8 cellular contexts compared by ENCODE assay signal in the genomic region with DNA sequence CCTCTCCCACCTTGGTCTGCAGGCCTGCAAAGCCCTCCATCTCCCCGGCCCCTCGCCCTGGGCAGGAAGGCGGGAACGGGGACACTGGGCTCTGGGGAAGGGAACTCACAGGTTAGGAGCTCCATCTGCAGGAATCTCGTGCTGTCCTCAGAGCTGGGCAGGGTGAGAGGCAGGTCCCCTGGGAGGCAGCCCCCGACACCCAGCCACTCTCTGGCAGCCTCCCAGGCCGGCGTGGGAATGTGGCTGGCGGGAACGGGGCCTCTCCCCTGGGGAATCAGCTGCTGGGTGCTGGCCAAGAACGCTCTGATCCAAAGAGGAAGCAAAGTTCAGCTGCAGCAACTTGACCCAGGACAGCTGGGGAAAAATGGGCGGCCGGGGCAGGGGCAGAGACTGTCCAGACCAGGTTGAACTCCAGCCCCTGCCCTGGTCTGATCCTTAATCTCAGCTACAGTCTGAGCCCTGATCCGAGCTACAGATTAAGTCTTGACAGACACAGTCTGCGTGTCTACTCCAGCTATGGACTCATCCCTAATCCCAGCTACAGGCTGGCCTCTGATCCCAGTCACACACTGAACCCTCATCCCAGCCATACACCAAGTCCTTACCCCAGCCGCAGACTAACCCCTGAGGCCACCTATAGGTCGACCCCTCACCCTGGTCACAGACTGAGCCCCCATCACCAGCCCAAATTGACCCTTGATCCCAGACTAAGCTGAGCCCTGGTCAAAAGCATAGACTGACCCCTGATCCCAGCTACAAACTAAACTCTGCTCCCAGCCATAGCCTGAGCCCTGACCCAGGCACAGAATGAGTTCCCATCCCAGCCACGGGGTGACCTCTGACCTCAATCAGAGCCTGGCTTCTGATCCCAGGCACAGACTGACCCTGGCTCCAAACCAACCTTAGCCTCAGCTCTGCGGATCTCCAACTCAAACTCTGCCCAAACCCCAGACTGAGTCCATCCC. TPM values are rescaled to one million over a fixed set of nuclear protein-coding genes. Genes with fewer than 3 reads are reported as not detected.
A peak's percentile ranks its signal among the peaks of the same experiment; 100 is the strongest.
DNase-seq lines count a peak whose midpoint lies in the region; ATAC-seq and TF ChIP-seq lines count a peak whose summit lies in the region.

No MANE protein-coding gene starts in this region.

- H3K36me3 ChIP-seq in MG63 = no peaks in the 10 kb centered on the region
- no peaks in the 10 kb centered on the region for H3K36me3 ChIP-seq in mesendoderm (ENCODE audit: control insufficient read depth, insufficient read depth, low read length)
- no peaks in the 10 kb centered on the region for H3K36me3 ChIP-seq in CD8-positive, alpha-beta T cell (ENCODE audit: insufficient read depth, low read length)

- DNase-seq in D341Med (ENCODE audit: low spot score) (peak; percentile 85), MG63 (peak; percentile 15), choroid plexus epithelial cell (ENCODE audit: low read depth) (peak; percentile 73), mesendoderm (peak; percentile 56), NCI-H446 (lab: John Stamatoyannopoulos, UW) (no peak)
- DNase-seq in stimulated activated naive CD4-positive, alpha-beta T cell (lab: John Stamatoyannopoulos, UW) = no peak
- no peak for DNase-seq in CD8-positive, alpha-beta T cell

- no peak overlapping the region for H2BK120ac ChIP-seq in mesendoderm (ENCODE audit: low read depth, low read length)

- no peak overlapping the region for H2AK5ac ChIP-seq in mesendoderm (ENCODE audit: low read length)

- no peak overlapping the region for H3K4me3 Mint-ChIP-seq in CD8-positive, alpha-beta T cell

- peaks cover 5% of the 10 kb centered on the region for H3K27me3 Mint-ChIP-seq in CD8-positive, alpha-beta T cell (ENCODE audit: low read depth)

- ATAC-seq in GM21367 (IDR thresholded peaks at IDR 0.05; ENCODE audit: unreplicated experiment) = no peak
- ATAC-seq in CD8-positive, alpha-beta T cell = no peak

- POLR2A ChIA-PET in CD8-positive, alpha-beta T cell (lab: Charles Lee) = interaction anchor here (1.1 kb wide), 1 partner anchor 141 kb away, joined by 3 read pairs; no protein-coding TSS in a partner anchor

- no peaks in the 10 kb centered on the region for H3K79me2 ChIP-seq in mesendoderm (ENCODE audit: control insufficient read depth, insufficient read depth, low read length)

- H3K4me3 ChIP-seq in MG63 (no peak overlapping the region), choroid plexus epithelial cell (ENCODE audit: low read depth, low read length) (no peak overlapping the region), mesendoderm (ENCODE audit: low read length) (no peak overlapping the region)
- no peak overlapping the region for H3K4me3 ChIP-seq in CD8-positive, alpha-beta T cell (ENCODE audit: low read depth, low read length)

- H2BK15ac ChIP-seq in mesendoderm (replicated peaks; ENCODE audit: low read depth) = no peak overlapping the region

- H3K9me3 Mint-ChIP-seq in CD8-positive, alpha-beta T cell = no peaks in the 10 kb centered on the region

- no peaks in the 10 kb centered on the region for H3K4me1 Mint-ChIP-seq in CD8-positive, alpha-beta T cell (ENCODE audit: low read depth)

- H2BK5ac ChIP-seq in mesendoderm (ENCODE audit: low read length) = no peak overlapping the region

- H3K56ac ChIP-seq in mesendoderm (ENCODE audit: low read length) = no peak overlapping the region

- TF ChIP-seq CTCF in choroid plexus epithelial cell (conservative IDR thresholded peaks at IDR 0.05; ENCODE audit: low read depth, low read length) = peak; percentile 62
- no peak for TF ChIP-seq CTCF in CD8-positive, alpha-beta T cell (IDR thresholded peaks at IDR 0.05)

- H4K8ac ChIP-seq in mesendoderm (ENCODE audit: low read depth, low read length) = no peak overlapping the region

- H3K27ac ChIP-seq in mesendoderm (ENCODE audit: low read depth, low read length) = no peak overlapping the region
- no peak overlapping the region for H3K27ac ChIP-seq in CD8-positive, alpha-beta T cell (ENCODE audit: low read depth, low read length)

- no peaks in the 10 kb centered on the region for H3K36me3 Mint-ChIP-seq in CD8-positive, alpha-beta T cell

- no peak overlapping the region for H3K9ac ChIP-seq in mesendoderm (ENCODE audit: low read length)

- CTCF ChIA-PET in CD8-positive, alpha-beta T cell (lab: Charles Lee) = interaction anchor here (1.0 to 6.2 kb wide), 2 partner anchors 13 to 138 kb away, joined by 3 to 181 read pairs; no protein-coding TSS in a partner anchor

- H3K23ac ChIP-seq in mesendoderm (ENCODE audit: low read length) = no peak overlapping the region

- H3K9me3 ChIP-seq in MG63 = no peaks in the 10 kb centered on the region
- no peaks in the 10 kb centered on the region for H3K9me3 ChIP-seq in CD8-positive, alpha-beta T cell (ENCODE audit: low read length)

- no peak overlapping the region for H3K4ac ChIP-seq in mesendoderm (ENCODE audit: low read depth, low read length)

- no peaks in the 10 kb centered on the region for H3K4me1 ChIP-seq in mesendoderm (ENCODE audit: control insufficient read depth, low read depth, low read length)
- peaks cover 4% of the 10 kb centered on the region for H3K4me1 ChIP-seq in CD8-positive, alpha-beta T cell (ENCODE audit: insufficient read depth, low read length)

- no peak overlapping the region for H3K4me2 ChIP-seq in mesendoderm (ENCODE audit: low read length)

- H3K27ac Mint-ChIP-seq in CD8-positive, alpha-beta T cell = no peak overlapping the region

- no peaks in the 10 kb centered on the region for H3K79me1 ChIP-seq in mesendoderm (ENCODE audit: low read length)

- H3K27me3 ChIP-seq in MG63 (no peaks in the 10 kb centered on the region), mesendoderm (ENCODE audit: insufficient read depth, low read length, poor library complexity) (no peaks in the 10 kb centered on the region)
- no peaks in the 10 kb centered on the region for H3K27me3 ChIP-seq in CD8-positive, alpha-beta T cell (ENCODE audit: insufficient read depth, low read length)

- no peak overlapping the region for H4K5ac ChIP-seq in mesendoderm (ENCODE audit: low read length)

- intact Hi-C loops in CD8-positive, alpha-beta T cell (cut with DNase I, micrococcal nuclease) = no loop called here

- WGBS in mesendoderm (ENCODE audit: extremely low coverage, insufficient coverage, low lambda C conversion rate) = no CpG with 5 or more reads among the region's 19 CpGs

- H3K18ac ChIP-seq in mesendoderm (ENCODE audit: low read length) = no peak overlapping the region

RNA-seq across cellular contexts. Expression of gene EGFL7, which starts 37.3 kb away (rescaled TPM):
- 24.5 and 25.9 TPM in 2 replicates for total RNA-seq in MG63 (2014; rRNA removed; shearing (Covaris generic); ENCODE audit: low replicate concordance)
- polyA plus RNA-seq in mesendoderm (2013, experiment 1 of 2) = 14.0 TPM
- polyA plus RNA-seq in mesendoderm (2013, experiment 2 of 2) = 13.6 TPM
- total RNA-seq in CD8-positive, alpha-beta T cell = not detected

Comparison
In these comparisons a context has a peak if more than half of its experiments do, and no peak if none do; other contexts are left out.
1. DNase-seq: peak in D341Med (single experiment), MG63 (single experiment), choroid plexus epithelial cell (single experiment) and mesendoderm (single experiment); none in stimulated activated naive CD4-positive, alpha-beta T cell (0 of 6), NCI-H446 (0 of 2) and CD8-positive, alpha-beta T cell (0 of 7).
2. RNA of gene EGFL7, which starts 37.3 kb away (total RNA-seq): 24.5 to 25.9 TPM in MG63; not detected in CD8-positive, alpha-beta T cell; every median in the first group is over 10 times any median in the second.